8 cellular contexts compared by ENCODE assay signal in the genomic region with DNA sequence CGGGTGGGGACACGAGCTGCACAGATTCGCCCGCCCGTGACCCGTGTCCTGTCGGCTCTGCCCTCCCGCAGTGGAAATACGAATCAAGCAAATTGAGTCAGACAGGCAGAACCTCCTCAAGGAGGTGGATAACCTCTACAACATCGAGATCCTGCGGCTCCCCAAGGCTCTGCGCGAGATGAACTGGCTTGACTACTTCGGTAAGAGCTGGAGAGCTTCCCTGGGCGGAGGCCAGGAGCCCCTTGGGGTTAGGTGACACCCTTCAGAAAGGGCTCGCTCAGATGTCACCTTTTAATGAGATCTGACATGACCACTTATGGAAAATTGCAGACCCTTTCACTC. TPM values are rescaled to one million over a fixed set of nuclear protein-coding genes. Genes with fewer than 3 reads are reported as not detected.
DNase-seq lines count a peak whose midpoint lies in the region; ATAC-seq, FAIRE-seq and TF ChIP-seq lines count a peak whose summit lies in the region.

No MANE protein-coding gene starts in this region.

- H3K4me1 ChIP-seq in HUES48 (ENCODE audit: control insufficient read depth, insufficient read depth, low read length) (0 out of 2 replicates have a peak, but pooled peaks cover 3% of the 10 kb centered on the region), breast epithelium (peaks cover 9 to 20% of the 10 kb centered on the region in 2 donors), muscle layer of colon (ENCODE audit: insufficient read depth, low read length) (peaks cover 24% of the 10 kb centered on the region)

- H3K27me3 ChIP-seq in HUES48 (ENCODE audit: control insufficient read depth, insufficient read depth, low read length) (no peaks in the 10 kb centered on the region), breast epithelium (no peaks in the 10 kb centered on the region), muscle layer of colon (ENCODE audit: control insufficient read depth in 1 of 2, insufficient read depth in 2 of 2, low read length in 2 of 2) (no peaks in the 10 kb centered on the region)

- no peak for FAIRE-seq in H54 (lab: Jason Lieb, UNC)

- no peak for ATAC-seq in HG03439 (IDR thresholded peaks at IDR 0.05; ENCODE audit: unreplicated experiment)
- no peak for ATAC-seq in HG03378 (IDR thresholded peaks at IDR 0.05; ENCODE audit: unreplicated experiment)

- peak overlapping the region; percentile 99 for H3K4me3 ChIP-seq in AG09309 (ENCODE audit: control insufficient read depth, low read depth, low read length)
- peak overlapping the region; percentile 93 for H3K4me3 ChIP-seq in HUES48 (ENCODE audit: low read depth, low read length)
- peak overlapping the region; percentile 68 to 93 (median 79) for H3K4me3 ChIP-seq in breast epithelium
- peak overlapping the region; percentile 72 to 90 for H3K4me3 ChIP-seq in muscle layer of colon (ENCODE audit: low read depth in 1 of 2, low read length in 2 of 2)

- DNase-seq in AG09309 (ENCODE audit: low read depth) (no peak), breast epithelium (ENCODE audit: low spot score in 2 of 2) (no peak), COLO829 (ENCODE audit: low spot score) (no peak), H54 (ENCODE audit: insufficient read length, low spot score) (no peak)

- intact Hi-C loops in breast epithelium (cut with DNase I; ENCODE audit: low total_unique reads), result no loop called here

- TF ChIP-seq POLR2A in breast epithelium (IDR thresholded peaks at IDR 0.05), result no peak
- no peak for TF ChIP-seq POLR2A in H54 (IDR thresholded peaks at IDR 0.05; ENCODE audit: low read depth, low read length)

- H3K9ac ChIP-seq in HUES48 (ENCODE audit: low read depth, low read length), result peak overlapping the region; percentile 86
- H3K9ac ChIP-seq in muscle layer of colon (ENCODE audit: low read length), result no peak overlapping the region

- H3K9me3 ChIP-seq in HUES48 (ENCODE audit: control insufficient read depth, insufficient read depth, low read length) (no peaks in the 10 kb centered on the region), breast epithelium (no peaks in the 10 kb centered on the region), muscle layer of colon (ENCODE audit: low read length) (no peaks in the 10 kb centered on the region)

- H3K36me3 ChIP-seq in HUES48 (ENCODE audit: control insufficient read depth, insufficient read depth, low read length) (peaks cover 38% of the 10 kb centered on the region), breast epithelium (no peaks in the 10 kb centered on the region), muscle layer of colon (ENCODE audit: insufficient read depth, low read length) (no peaks in the 10 kb centered on the region)

- TF ChIP-seq CTCF in AG09309 (IDR thresholded peaks at IDR 0.05; ENCODE audit: control insufficient read depth, insufficient read depth, low read depth, low read length, missing control alignments) (no peak), breast epithelium (IDR thresholded peaks at IDR 0.05) (no peak)

- H3K27ac ChIP-seq in HUES48 (ENCODE audit: low read depth, low read length) (peak overlapping the region; percentile 89), breast epithelium (peak overlapping the region in 1 of 2 donors; percentile 87), muscle layer of colon (ENCODE audit: low read depth, low read length) (no peak overlapping the region)

RNA-seq across cellular contexts. Expression of gene CDCA8, which starts 0.5 kb away (rescaled TPM):
- 1 to 10 TPM in 2 of 3 donors, under 1 TPM in 1; 0.15 to 1.4 (median 1.3) TPM for total RNA-seq in breast epithelium

RNA-seq across cellular contexts. Expression of gene RSPO1, which starts 58.1 kb away (rescaled TPM):
- total RNA-seq in breast epithelium, result 10 to 100 TPM in 1 of 3 donors, 1 to 10 TPM in 2; 6.9 to 13.0 (median 8.9) TPM
